Comparison of ENCODE assay signal across 11 cellular contexts in the genomic region with DNA sequence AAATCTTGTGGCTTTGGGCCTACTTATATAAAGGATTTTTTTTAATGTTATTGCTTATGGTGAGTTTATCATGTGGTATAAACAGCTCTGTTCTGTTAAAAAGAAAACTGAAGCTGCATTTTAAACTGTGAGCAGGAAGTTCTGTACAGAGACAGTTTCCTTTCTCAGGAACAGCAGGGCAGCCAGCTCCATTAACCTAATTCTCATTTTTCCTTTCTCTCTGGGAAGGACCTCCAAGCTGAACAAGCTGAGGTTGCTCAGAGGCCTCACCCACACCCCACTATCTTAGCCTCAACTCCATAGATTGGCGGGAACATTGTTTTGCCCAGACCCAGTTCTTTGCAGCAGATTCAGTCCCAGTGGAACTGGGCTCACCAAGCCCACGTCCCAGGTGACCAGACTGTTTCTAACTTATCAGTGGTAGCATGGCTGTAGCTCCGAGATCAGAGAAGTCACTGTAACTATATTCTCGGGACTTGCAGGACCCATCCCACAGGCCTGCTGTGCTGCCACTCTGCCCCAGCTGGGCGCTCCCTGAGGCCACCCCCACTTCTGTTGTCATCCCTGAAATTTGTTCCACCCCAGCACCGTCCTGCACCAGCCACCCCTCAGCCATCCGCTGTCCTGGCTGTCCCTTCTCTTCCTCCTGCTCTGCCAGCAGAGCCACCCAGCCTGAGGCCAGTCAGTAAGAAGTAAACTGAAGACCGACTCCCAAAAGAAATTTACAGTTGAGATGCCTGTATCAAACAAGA. TPM values are rescaled to one million over a fixed set of nuclear protein-coding genes. Genes with fewer than 3 reads are reported as not detected.
DNase-seq lines count a peak whose midpoint lies in the region; ATAC-seq and TF ChIP-seq lines count a peak whose summit lies in the region.
"Had no signal": no experiment of that assay in that cellular context is flagged by ENCODE, and none has a peak within 500 bp of the region (broad histone marks: within the 10 kb centered on the region; RNA-seq: fewer than 3 reads in every experiment).

No MANE protein-coding gene starts in this region.

- 74 to 77% methylated on average over 8 of the region's 8 CpGs for WGBS in esophagus, 2 donors

- H2AFZ ChIP-seq in DND-41 (ENCODE audit: low read depth, low read length) (no peak overlapping the region), OCI-LY1 (ENCODE audit: low read length) (0 out of 2 replicates have a peak overlapping the region, but pooled peaks have one; percentile 41)

- H3K27ac ChIP-seq in DND-41 (ENCODE audit: low read length): peak overlapping the region; percentile 89
- H3K27ac ChIP-seq in OCI-LY1 (ENCODE audit: low read depth, low read length, poor library complexity, severe bottlenecking): peak overlapping the region; percentile 19
- H3K27ac ChIP-seq in esophagus (ENCODE audit: low read depth in 2 of 2, low read length in 1 of 2): peak overlapping the region; percentile 30 to 47
- H3K27ac ChIP-seq in rectal smooth muscle tissue (ENCODE audit: low read depth, low read length): peak overlapping the region; percentile 65

- no peaks in the 10 kb centered on the region for H3F3A ChIP-seq in OCI-LY1 (ENCODE audit: insufficient read depth, low read length)

- no peak for TF ChIP-seq CTCF in DND-41 (IDR thresholded peaks at IDR 0.05; ENCODE audit: borderline replicate concordance, extremely low read depth, low read length, poor library complexity, severe bottlenecking)
- no peak for TF ChIP-seq CTCF in OCI-LY1 (IDR thresholded peaks at IDR 0.05; ENCODE audit: low read length)
- no peak for TF ChIP-seq CTCF in GM13977 (IDR thresholded peaks at IDR 0.05; ENCODE audit: extremely low read depth, insufficient read depth, missing control alignments)

- H3K9me3 ChIP-seq in DND-41 (ENCODE audit: insufficient read depth, low read length, severe bottlenecking) (no peaks in the 10 kb centered on the region), OCI-LY1 (ENCODE audit: low read length) (no peaks in the 10 kb centered on the region), esophagus (ENCODE audit: control insufficient read depth in 2 of 2, insufficient read depth in 1 of 2, low read depth in 1 of 2, low read length in 1 of 2) (no peaks in the 10 kb centered on the region)

- in situ Hi-C loops in GM13977 (cut with MboI; ENCODE audit: low pct_unique_long_range_greater_than_20kb, low sequenced_read_pairs, unreplicated experiment): no loop called here

- H4K20me1 ChIP-seq in DND-41 (ENCODE audit: insufficient read depth, low read length) (no peaks in the 10 kb centered on the region), OCI-LY1 (ENCODE audit: insufficient read depth, low read length) (no peaks in the 10 kb centered on the region)

- H3K4me2 ChIP-seq in DND-41 (ENCODE audit: insufficient read depth, low read length) (peak overlapping the region; percentile 46), OCI-LY1 (ENCODE audit: low read length) (no peak overlapping the region)

- DNase-seq in DND-41 (no peak), NK-92 (lab: John Stamatoyannopoulos, UW; ENCODE audit: unreplicated experiment) (no peak), HK-2 (ENCODE audit: unreplicated experiment) (no peak), GM13977 (ENCODE audit: low spot score) (no peak)
- DNase-seq: central memory CD4-positive, alpha-beta T cell; DMS79 treated with DMSO at 0.1 percent for 48 hours; NCI-H510A had no signal

- H3K9ac ChIP-seq in DND-41 (ENCODE audit: low read depth, low read length) (peak overlapping the region; percentile 40), OCI-LY1 (ENCODE audit: low read length) (no peak overlapping the region), rectal smooth muscle tissue (ENCODE audit: low read length) (no peak overlapping the region)

- H3K36me3 ChIP-seq in DND-41 (ENCODE audit: insufficient read depth, low read length): peaks cover 24% of the 10 kb centered on the region; the same call in 1 of the 2 replicates
- no peaks in the 10 kb centered on the region for H3K36me3 ChIP-seq in OCI-LY1 (ENCODE audit: insufficient read depth, low read length)
- no peaks in the 10 kb centered on the region for H3K36me3 ChIP-seq in esophagus (ENCODE audit: control insufficient read depth in 2 of 2, insufficient read depth in 2 of 2, low read length in 1 of 2)
- H3K36me3 ChIP-seq in rectal smooth muscle tissue (ENCODE audit: control insufficient read depth, insufficient read depth, low read length): no peaks in the 10 kb centered on the region

- H3K27me3 ChIP-seq in DND-41 (ENCODE audit: insufficient read depth, low read length, poor library complexity) (no peaks in the 10 kb centered on the region), OCI-LY1 (ENCODE audit: insufficient read depth, low read length) (no peaks in the 10 kb centered on the region), esophagus (ENCODE audit: control insufficient read depth in 1 of 2, insufficient read depth in 2 of 2, low read length in 2 of 2) (no peaks in the 10 kb centered on the region), rectal smooth muscle tissue (ENCODE audit: control insufficient read depth, insufficient read depth, low read length) (no peaks in the 10 kb centered on the region)

- H3K9me2 ChIP-seq in OCI-LY1 (ENCODE audit: low read depth, low read length): no peaks in the 10 kb centered on the region

- H3K4me3 ChIP-seq in DND-41 (ENCODE audit: low read depth in 1 of 2, low read length in 2 of 2) (no peak overlapping the region), OCI-LY1 (ENCODE audit: low read depth, low read length, poor library complexity, severe bottlenecking) (no peak overlapping the region), esophagus (ENCODE audit: low read depth in 1 of 2, low read length in 2 of 2) (no peak overlapping the region), rectal smooth muscle tissue (ENCODE audit: low read length) (no peak overlapping the region)

- peak; percentile 81 for ATAC-seq in DND-41 (ENCODE audit: insufficient read depth, low read depth)
- no peak for ATAC-seq in HG03520 (IDR thresholded peaks at IDR 0.05; ENCODE audit: unreplicated experiment)

- H3K79me2 ChIP-seq in DND-41 (ENCODE audit: insufficient read depth, low read length): no peaks in the 10 kb centered on the region
- H3K79me2 ChIP-seq in OCI-LY1 (ENCODE audit: insufficient read depth, low read length): no peaks in the 10 kb centered on the region

- H3K4me1 ChIP-seq in DND-41 (ENCODE audit: insufficient read depth, low read length): peaks cover 34% of the 10 kb centered on the region
- H3K4me1 ChIP-seq in OCI-LY1 (ENCODE audit: insufficient read depth, low read length, severe bottlenecking): peaks cover 20% of the 10 kb centered on the region
- peaks cover 3 to 9% of the 10 kb centered on the region in 2 donors for H3K4me1 ChIP-seq in esophagus (ENCODE audit: control insufficient read depth in 2 of 2, insufficient read depth in 2 of 2, low read length in 1 of 2)
- peaks cover 16% of the 10 kb centered on the region for H3K4me1 ChIP-seq in rectal smooth muscle tissue (ENCODE audit: control insufficient read depth, insufficient read depth, low read length)

RNA-seq across cellular contexts. Expression of gene VILL, which starts 33.2 kb away (rescaled TPM):
- 10 to 100 TPM in 1 of 2 donors, 1 to 10 TPM in 1; 4.9 to 16.7 TPM for polyA plus RNA-seq in esophagus

Comparison
In these comparisons a context has a peak if more than half of its experiments do, and no peak if none do; other contexts are left out.
1. H3K27ac ChIP-seq: peak in every context shown above with its lines; median percentile 89 in DND-41; 65 in rectal smooth muscle tissue; 38 in esophagus; 19 in OCI-LY1.